In genomic region chr5:124103671-124104070, GRCh38 we compare ENCODE assay signal across 25 cellular contexts.
A peak's percentile ranks its signal among the peaks of the same experiment; 100 is the strongest.
DNase-seq lines count a peak whose midpoint lies in the region; ATAC-seq lines count a peak whose summit lies in the region.
"Had no signal": no experiment of that assay in that cellular context is flagged by ENCODE, and none has a peak within 500 bp of the region (broad histone marks: within the 10 kb centered on the region; RNA-seq: fewer than 3 reads in every experiment).

No MANE protein-coding gene starts in this region.

- DNase-seq in ELR (ENCODE audit: low read depth) (peak; percentile 25), RPMI7951 (ENCODE audit: low read depth) (peak; percentile 85), epithelial cell of prostate (ENCODE audit: low read depth, low spot score) (peak; percentile 34), left kidney (ENCODE audit: low read depth, low spot score) (peak; percentile 15), DMS 273 treated with DMSO at 0.1 percent for 48 hours (lab: John Stamatoyannopoulos, UW) (no peak), HK-2 (ENCODE audit: unreplicated experiment) (no peak)
- DNase-seq: activated CD4-positive, alpha-beta T cell treated with anti-CD3 and anti-CD28 coated beads, Interleukin-2, amount 10 ng/mL, durations not matched to agents 7 days and 5 days; activated effector memory CD4-positive, alpha-beta T cell treated with Interleukin-2 at 50 U/mL for 16 hours; foreskin melanocyte; GF-D8; KBM-7; NCI-H187; NCI-H2227 treated with DMSO at 0.1 percent for 48 hours; NCI-H82; SJCRH30; stimulated activated naive CD4-positive, alpha-beta T cell had no signal

- peak overlapping the region; percentile 71 for H3K27ac ChIP-seq in epithelial cell of prostate
- H3K27ac ChIP-seq: C4-2B, cardiac muscle cell, hepatocyte, neural progenitor cell, prostate gland, SJCRH30, thoracic aorta had no signal

- ATAC-seq in GM18909 (IDR thresholded peaks at IDR 0.05; ENCODE audit: poor library complexity, unreplicated experiment) (no peak), HG03045 (IDR thresholded peaks at IDR 0.05; ENCODE audit: unreplicated experiment) (no peak)
- ATAC-seq: HCT116 had no signal

Comparison
In these comparisons a context has a peak if more than half of its experiments do, and no peak if none do; other contexts are left out.
1. DNase-seq: peak in ELR (single experiment), RPMI7951 (single experiment), epithelial cell of prostate (single experiment) and left kidney (single experiment); none in DMS 273 treated with DMSO at 0.1 percent for 48 hours (single experiment) and HK-2 (single experiment).